ENCODE assay signal across 11 cellular contexts in genomic region chr1:165633624-165634023, GRCh38. TPM values are rescaled to one million over a fixed set of nuclear protein-coding genes. Genes with fewer than 3 reads are reported as not detected.
DNase-seq lines count a peak whose midpoint lies in the region; ATAC-seq and TF ChIP-seq lines count a peak whose summit lies in the region.
"Had no signal": no experiment of that assay in that cellular context is flagged by ENCODE, and none has a peak within 500 bp of the region (broad histone marks: within the 10 kb centered on the region; RNA-seq: fewer than 3 reads in every experiment).

No MANE protein-coding gene starts in this region.

- H3K27me3 ChIP-seq in breast epithelium (no peaks in the 10 kb centered on the region), stomach smooth muscle (ENCODE audit: control insufficient read depth in 1 of 2, insufficient read depth in 2 of 2, low read length in 2 of 2) (no peaks in the 10 kb centered on the region)

- no peaks in the 10 kb centered on the region for H3K27me3 Mint-ChIP-seq in MCF 10A (ENCODE audit: insufficient read depth, unreplicated experiment)

- H3K9me3 ChIP-seq in breast epithelium (no peaks in the 10 kb centered on the region), OCI-LY7 (ENCODE audit: low read length) (no peaks in the 10 kb centered on the region), stomach smooth muscle (ENCODE audit: control insufficient read depth in 2 of 2, low read length in 2 of 2) (no peaks in the 10 kb centered on the region)

- no peak overlapping the region for H3K4me3 Mint-ChIP-seq in MCF 10A (ENCODE audit: unreplicated experiment)
- H3K4me3 Mint-ChIP-seq: CD14-positive monocyte had no signal

- H2AFZ ChIP-seq in OCI-LY7 (ENCODE audit: low read length), result no peak overlapping the region

- H3K4me2 ChIP-seq in OCI-LY7 (ENCODE audit: low read length), result peak overlapping the region; percentile 71

- CTCF ChIA-PET in MCF 10A (lab: Yijun Ruan, JAX) (interaction anchor here (0.6 to 3.6 kb wide), 12 partner anchors 10 to 290 kb away, joined by 3 to 18 read pairs (median 4); no protein-coding TSS in a partner anchor), OCI-LY7 (lab: Charles Lee; ENCODE audit: unreplicated experiment) (no interaction called here)

- no peaks in the 10 kb centered on the region for H4K20me1 ChIP-seq in OCI-LY7 (ENCODE audit: insufficient read depth, low read length)

- no peaks in the 10 kb centered on the region for H3K9me2 ChIP-seq in OCI-LY7 (ENCODE audit: insufficient read depth, low read length)

- intact Hi-C loops in MCF 10A (cut with micrococcal nuclease) (loop anchor here (5.0 kb wide), 2 partner anchors 44 to 264 kb away; no protein-coding TSS in a partner anchor), breast epithelium (cut with DNase I; ENCODE audit: low total_unique reads) (loop anchor here (10.0 kb wide), 1 partner anchor 131 kb away; the partner anchor contains the start of gene TMCO1), OCI-LY7 (cut with micrococcal nuclease; ENCODE audit: unreplicated experiment) (loop anchor here (10.0 kb wide), 1 partner anchor 131 kb away; the partner anchor contains the start of gene TMCO1)

- no peak overlapping the region for H3K4me3 ChIP-seq in breast epithelium
- peak overlapping the region; percentile 7 for H3K4me3 ChIP-seq in OCI-LY7 (ENCODE audit: low read depth, low read length, poor library complexity, severe bottlenecking)
- H3K4me3 ChIP-seq in stomach smooth muscle (ENCODE audit: low read length in 2 of 2), result peak overlapping the region; percentile 18 to 47

- no peak overlapping the region for H3K9ac ChIP-seq in stomach smooth muscle (ENCODE audit: low read length in 2 of 2)

- peaks cover 0 to 8% of the 10 kb centered on the region in 2 donors for H3K4me1 ChIP-seq in breast epithelium
- H3K4me1 ChIP-seq in OCI-LY7 (ENCODE audit: insufficient read depth, low read length, poor library complexity, severe bottlenecking), result peaks cover 73% of the 10 kb centered on the region
- peaks cover 23% of the 10 kb centered on the region for H3K4me1 ChIP-seq in stomach smooth muscle (ENCODE audit: control insufficient read depth, insufficient read depth, low read length)

- no peak for ATAC-seq in GM19351 (IDR thresholded peaks at IDR 0.05; ENCODE audit: unreplicated experiment)

- H3K36me3 ChIP-seq in breast epithelium, result no peaks in the 10 kb centered on the region
- peaks cover 14% of the 10 kb centered on the region; the same call in 1 of the 2 replicates for H3K36me3 ChIP-seq in OCI-LY7 (ENCODE audit: insufficient read depth, low read length)
- H3K36me3 ChIP-seq in stomach smooth muscle (ENCODE audit: control insufficient read depth in 2 of 2, insufficient read depth in 2 of 2, low read length in 2 of 2), result peaks cover 0 to 6% of the 10 kb centered on the region in 2 donors

- TF ChIP-seq CTCF in MCF 10A (IDR thresholded peaks at IDR 0.05; ENCODE audit: unreplicated experiment), result no peak
- TF ChIP-seq CTCF in breast epithelium (IDR thresholded peaks at IDR 0.05), result no peak
- no peak for TF ChIP-seq CTCF in OCI-LY7 (conservative IDR thresholded peaks at IDR 0.05; ENCODE audit: low read length)

- H3K36me3 Mint-ChIP-seq in MCF 10A (ENCODE audit: insufficient read depth, unreplicated experiment), result peaks cover 32% of the 10 kb centered on the region

- POLR2A ChIA-PET in MCF 10A (lab: Yijun Ruan, JAX) (interaction anchor here (0.7 to 5.5 kb wide), 7 partner anchors 8 to 196 kb away, joined by 3 to 128 read pairs (median 35); partner anchors contain the start of gene ALDH9A1), OCI-LY7 (lab: Charles Lee) (interaction anchor here (0.6 to 1.6 kb wide), 6 partner anchors 23 to 1400 kb away, joined by 3 to 5 read pairs (median 4); no protein-coding TSS in a partner anchor)

- DNase-seq in MCF 10A (ENCODE audit: unreplicated experiment) (peak; percentile 48), breast epithelium (ENCODE audit: low spot score in 2 of 2) (no peak), OCI-LY7 (ENCODE audit: low spot score) (peak; percentile 17), fibroblast of peridontal ligament (ENCODE audit: extremely low read depth) (peak; percentile 60), KG1 (lab: John Stamatoyannopoulos, UW) (no peak), SW 1271 (lab: John Stamatoyannopoulos, UW) (no peak)
- DNase-seq: H7, NCI-H345 had no signal

- H3K27ac Mint-ChIP-seq in MCF 10A (ENCODE audit: low read depth, unreplicated experiment), result no peak overlapping the region

- H3K4me1 Mint-ChIP-seq in MCF 10A (ENCODE audit: insufficient read depth, unreplicated experiment), result peaks cover 37% of the 10 kb centered on the region

- no peak for TF ChIP-seq POLR2A in breast epithelium (IDR thresholded peaks at IDR 0.05)

- H3K27ac ChIP-seq in breast epithelium (no peak overlapping the region), OCI-LY7 (ENCODE audit: low read depth, low read length, poor library complexity, severe bottlenecking) (peak overlapping the region; percentile 85), stomach smooth muscle (ENCODE audit: low read length) (no peak overlapping the region)

- BruUV-seq in MCF 10A (replicated peaks; lab: Mats Ljungman, UMichigan), result no TSS peak
- BruUV-seq in OCI-LY7 (replicated peaks; lab: Mats Ljungman, UMichigan), result no TSS peak

- no peaks in the 10 kb centered on the region for H3K9me3 Mint-ChIP-seq in MCF 10A (ENCODE audit: unreplicated experiment)

- peaks cover 42% of the 10 kb centered on the region for H3K79me2 ChIP-seq in OCI-LY7 (ENCODE audit: insufficient read depth, low read depth, low read length)

RNA-seq across cellular contexts. Expression of gene MGST3, which starts 2.6 kb away (rescaled TPM):
- 75.5 and 97.1 TPM in 2 replicates for total RNA-seq in MCF 10A (2022)
- total RNA-seq in breast epithelium, result 100 to 1,000 TPM; 140 to 318 (median 251) TPM
- 95.7 and 127 TPM in 2 replicates for total RNA-seq in OCI-LY7 (2014; rRNA removed; shearing (Covaris generic))
- total RNA-seq in OCI-LY7 (2022), result 115 and 124 TPM in 2 replicates

Comparison
In these comparisons a context has a peak if more than half of its experiments do, and no peak if none do; other contexts are left out.
1. DNase-seq: peak in MCF 10A (single experiment), OCI-LY7 (single experiment) and fibroblast of peridontal ligament (single experiment); none in breast epithelium (0 of 2), KG1 (single experiment) and SW 1271 (0 of 2).
2. H3K4me3 ChIP-seq: peak in OCI-LY7 (single experiment) and stomach smooth muscle (2 of 2); none in breast epithelium (0 of 3).